Comparison of ENCODE assay signal across 1 cellular context in genomic region chr5:176647030-176647869, GRCh38.
TF ChIP-seq lines count a peak whose summit lies in the region.

Gene TSPAN17, plus strand, starts transcription at chr5:176647484. Its CDS starts 132 bp downstream, at chr5:176647616.

TF ChIP-seq in H1, 55 proteins besides CTCF, POLR2A, EP300 and RAD21:
- TF ChIP-seq SP4 (IDR thresholded peaks at IDR 0.05; ENCODE audit: low read length) (no peak), TAF7 (optimal IDR thresholded peaks at IDR 0.05; ENCODE audit: borderline replicate concordance, low read depth, low read length) (peak; percentile 34), KDM4A (IDR thresholded peaks at IDR 0.05; ENCODE audit: low read depth, low read length, severe bottlenecking) (peak; percentile 52), SP1 (IDR thresholded peaks at IDR 0.05; ENCODE audit: low read depth, low read length) (0 out of 2 replicates have a peak, but pooled peaks have one; percentile 18), PHF8 (conservative IDR thresholded peaks at IDR 0.05; ENCODE audit: low read depth, low read length) (peak; percentile 53), SAP30 (IDR thresholded peaks at IDR 0.05; ENCODE audit: insufficient read depth, insufficient replicate concordance, low read length) (no peak), TBP (IDR thresholded peaks at IDR 0.05; ENCODE audit: low read depth, low read length) (peak; percentile 72), POLR2AphosphoS5 (IDR thresholded peaks at IDR 0.05; ENCODE audit: low read depth, low read length) (peak; percentile 79), TAF1 (IDR thresholded peaks at IDR 0.05; ENCODE audit: low read depth, low read length) (peak; percentile 80), NRF1 (IDR thresholded peaks at IDR 0.05; ENCODE audit: low read depth, low read length) (peak; percentile 19; the same call in 1 of the 2 replicates), JUN (IDR thresholded peaks at IDR 0.05; ENCODE audit: low read depth, low read length) (no peak), FOSL1 (IDR thresholded peaks at IDR 0.05; ENCODE audit: insufficient read depth, low read depth, low read length) (no peak), YY1 (IDR thresholded peaks at IDR 0.05; ENCODE audit: low read depth, low read length) (peak; percentile 79), EGR1 (IDR thresholded peaks at IDR 0.05; ENCODE audit: borderline replicate concordance, low read depth, low read length) (peak; percentile 69; the same call in 1 of the 2 replicates), CREB1 (IDR thresholded peaks at IDR 0.05) (peak; percentile 82), RBBP5 (IDR thresholded peaks at IDR 0.05; ENCODE audit: borderline replicate concordance, low read depth, low read length) (0 out of 2 replicates have a peak, but pooled peaks have one; percentile 24)
